Comparison of ENCODE assay signal across 18 cellular contexts in genomic region chr2:74575320-74575719, GRCh38. TPM values are rescaled to one million over a fixed set of nuclear protein-coding genes. Genes with fewer than 3 reads are reported as not detected.
A peak's percentile ranks its signal among the peaks of the same experiment; 100 is the strongest.
DNase-seq lines count a peak whose midpoint lies in the region; ATAC-seq and TF ChIP-seq lines count a peak whose summit lies in the region.
"Had no signal": no experiment of that assay in that cellular context is flagged by ENCODE, and none has a peak within 500 bp of the region (broad histone marks: within the 10 kb centered on the region; RNA-seq: fewer than 3 reads in every experiment).

No MANE protein-coding gene starts in this region.

- H3F3A ChIP-seq in GM23248 (ENCODE audit: insufficient read depth) (peaks cover 55% of the 10 kb centered on the region), GM23338 (replicated peaks; ENCODE audit: low read depth) (no peaks in the 10 kb centered on the region)

- H3K79me2 ChIP-seq in GM23248 (ENCODE audit: insufficient read depth), result no peaks in the 10 kb centered on the region
- H3K79me2 ChIP-seq in GM23338 (replicated peaks; ENCODE audit: insufficient read depth), result no peaks in the 10 kb centered on the region

- peak overlapping the region in 8 of 11 experiments; percentile 63 to 90 (median 82); a peak in 15 of 22 replicates for H3K4me2 ChIP-seq in BLaER1 treated with 17β-estradiol and CSF1 and Interleukin-3, amounts not matched to agents 10 nM and 100 nM
- H3K4me2 ChIP-seq in GM23248 (ENCODE audit: unreplicated experiment), result peak overlapping the region; percentile 78
- H3K4me2 ChIP-seq in GM23338, result no peak overlapping the region
- H3K4me2 ChIP-seq: A549 had no signal

- no peak overlapping the region for H3K27ac Mint-ChIP-seq in GM23338

- WGBS in GM23248 (ENCODE audit: low coverage in 1 of 2, low lambda C conversion rate in 2 of 2, missing lambda C conversion rate in 2 of 2), 2 experiments, result 38 to 43% methylated on average over 4 of the region's 4 CpGs

- H3K36me3 Mint-ChIP-seq in GM23338 (ENCODE audit: low read depth), result no peaks in the 10 kb centered on the region
- H3K36me3 Mint-ChIP-seq: CD4-positive, alpha-beta memory T cell had no signal

- H3K9ac ChIP-seq in BLaER1 treated with 17β-estradiol and CSF1 and Interleukin-3, amounts not matched to agents 10 nM and 100 nM, result peak overlapping the region in 3 of 11 experiments; percentile 75 to 79 (median 79); a peak in 3 of 22 replicates
- no peak overlapping the region for H3K9ac ChIP-seq in GM23248

- peak overlapping the region in 9 of 11 experiments; percentile 12 to 95 (median 89); a peak in 17 of 22 replicates for H3K27ac ChIP-seq in BLaER1 treated with 17β-estradiol and CSF1 and Interleukin-3, amounts not matched to agents 10 nM and 100 nM
- H3K27ac ChIP-seq in GM23248 (peak overlapping the region; percentile 80; the same call in 1 of the 2 replicates), neutrophil (peak overlapping the region; percentile 83), GM23338 (ENCODE audit: low read depth) (no peak overlapping the region)
- H3K27ac ChIP-seq: A549 had no signal

- peaks cover 7% of the 10 kb centered on the region for H3K4me1 Mint-ChIP-seq in GM23338

- H4K20me1 ChIP-seq in BLaER1 treated with 17β-estradiol and CSF1 and Interleukin-3, amounts not matched to agents 10 nM and 100 nM, result no peaks in the 10 kb centered on the region
- no peaks in the 10 kb centered on the region for H4K20me1 ChIP-seq in GM23248 (ENCODE audit: insufficient read depth)
- no peaks in the 10 kb centered on the region for H4K20me1 ChIP-seq in GM23338 (replicated peaks; ENCODE audit: insufficient read depth)

- peaks cover 0 to 9% (median 0%) of the 10 kb centered on the region in 11 experiments; a peak in 6 of 22 replicates for H3K9me3 ChIP-seq in BLaER1 treated with 17β-estradiol and CSF1 and Interleukin-3, amounts not matched to agents 10 nM and 100 nM (replicated peaks in 1 of 11)
- H3K9me3 ChIP-seq in GM23248 (ENCODE audit: low read depth) (no peaks in the 10 kb centered on the region), neutrophil (no peaks in the 10 kb centered on the region)
- H3K9me3 ChIP-seq: A549 had no signal

- peak; percentile 59 for DNase-seq in GM23248
- DNase-seq in NCI-H82 (lab: John Stamatoyannopoulos, UW), result peak; percentile 83
- DNase-seq in left ventricle myocardium superior, result no peak
- no peak for DNase-seq in COLO829 (ENCODE audit: low spot score)
- no peak for DNase-seq in GM23338 (ENCODE audit: low spot score)
- DNase-seq: AML-193; CD4-positive, alpha-beta memory T cell; DMS79 treated with DMSO at 0.1 percent for 48 hours; GF-D8; GOT3; NCI-H1417; NCI-H2029 treated with DMSO at 0.1 percent for 48 hours; NCI-H510A; SHP77 had no signal

- in situ Hi-C loops in GM23248 (cut with MboI), result no loop called here

- no peaks in the 10 kb centered on the region for H3K27me3 ChIP-seq in BLaER1 treated with 17β-estradiol and CSF1 and Interleukin-3, amounts not matched to agents 10 nM and 100 nM
- H3K27me3 ChIP-seq in GM23248 (replicated peaks; ENCODE audit: insufficient read depth) (no peaks in the 10 kb centered on the region), neutrophil (no peaks in the 10 kb centered on the region), GM23338 (ENCODE audit: insufficient read depth) (no peaks in the 10 kb centered on the region)

- H3K4me3 Mint-ChIP-seq in GM23338, result no peak overlapping the region

- TF ChIP-seq CTCF in neutrophil (IDR thresholded peaks at IDR 0.05) (no peak), GM23338 (conservative IDR thresholded peaks at IDR 0.05; ENCODE audit: low read depth in 2 of 2) (no peak)

- H3K9me2 ChIP-seq in GM23248 (ENCODE audit: insufficient read depth) (no peaks in the 10 kb centered on the region), GM23338 (ENCODE audit: insufficient read depth) (no peaks in the 10 kb centered on the region)

- H3K36me3 ChIP-seq in BLaER1 treated with 17β-estradiol and CSF1 and Interleukin-3, amounts not matched to agents 10 nM and 100 nM, result no peaks in the 10 kb centered on the region
- H3K36me3 ChIP-seq in GM23248 (ENCODE audit: low read depth) (no peaks in the 10 kb centered on the region), neutrophil (no peaks in the 10 kb centered on the region), GM23338 (ENCODE audit: insufficient read depth) (no peaks in the 10 kb centered on the region)

- H2AFZ ChIP-seq in GM23248 (no peak overlapping the region), GM23338 (no peak overlapping the region)

- peaks cover 44 to 95% (median 78%) of the 10 kb centered on the region in 10 experiments for H3K4me1 ChIP-seq in BLaER1 treated with 17β-estradiol and CSF1 and Interleukin-3, amounts not matched to agents 10 nM and 100 nM
- peaks cover 56% of the 10 kb centered on the region for H3K4me1 ChIP-seq in GM23248 (ENCODE audit: insufficient read depth)
- H3K4me1 ChIP-seq in neutrophil (ENCODE audit: control insufficient read depth in 1 of 2, insufficient read depth in 1 of 2, low read depth in 1 of 2, low read length in 1 of 2), result peaks cover 69 to 70% of the 10 kb centered on the region in 2 experiments
- H3K4me1 ChIP-seq in GM23338 (ENCODE audit: insufficient read depth), result no peaks in the 10 kb centered on the region
- H3K4me1 ChIP-seq: A549 had no signal

- ATAC-seq in left ventricle myocardium superior (no peak), GM23338 (no peak)
- ATAC-seq: A549 had no signal

- intact Hi-C loops in left ventricle myocardium superior (cut with micrococcal nuclease), result no loop called here

- no peaks in the 10 kb centered on the region for H3K27me3 Mint-ChIP-seq in GM23338 (ENCODE audit: insufficient read depth, low read depth, poor library complexity)

- H3K9me3 Mint-ChIP-seq in GM23338, result no peaks in the 10 kb centered on the region

- H3K4me3 ChIP-seq in BLaER1 treated with 17β-estradiol and CSF1 and Interleukin-3, amounts not matched to agents 10 nM and 100 nM, result no peak overlapping the region
- no peak overlapping the region for H3K4me3 ChIP-seq in GM23248
- no peak overlapping the region for H3K4me3 ChIP-seq in neutrophil (ENCODE audit: low read depth in 1 of 2, low read length in 1 of 2)
- H3K4me3 ChIP-seq in GM23338, result no peak overlapping the region
- H3K4me3 ChIP-seq: A549 had no signal

TF ChIP-seq in GM23338, 12 proteins besides CTCF, POLR2A, EP300 and RAD21 (continues in another document):
- no peak for TF ChIP-seq JUNB (IDR thresholded peaks at IDR 0.05; ENCODE audit: unreplicated experiment)
- TF ChIP-seq, protein P1, sequence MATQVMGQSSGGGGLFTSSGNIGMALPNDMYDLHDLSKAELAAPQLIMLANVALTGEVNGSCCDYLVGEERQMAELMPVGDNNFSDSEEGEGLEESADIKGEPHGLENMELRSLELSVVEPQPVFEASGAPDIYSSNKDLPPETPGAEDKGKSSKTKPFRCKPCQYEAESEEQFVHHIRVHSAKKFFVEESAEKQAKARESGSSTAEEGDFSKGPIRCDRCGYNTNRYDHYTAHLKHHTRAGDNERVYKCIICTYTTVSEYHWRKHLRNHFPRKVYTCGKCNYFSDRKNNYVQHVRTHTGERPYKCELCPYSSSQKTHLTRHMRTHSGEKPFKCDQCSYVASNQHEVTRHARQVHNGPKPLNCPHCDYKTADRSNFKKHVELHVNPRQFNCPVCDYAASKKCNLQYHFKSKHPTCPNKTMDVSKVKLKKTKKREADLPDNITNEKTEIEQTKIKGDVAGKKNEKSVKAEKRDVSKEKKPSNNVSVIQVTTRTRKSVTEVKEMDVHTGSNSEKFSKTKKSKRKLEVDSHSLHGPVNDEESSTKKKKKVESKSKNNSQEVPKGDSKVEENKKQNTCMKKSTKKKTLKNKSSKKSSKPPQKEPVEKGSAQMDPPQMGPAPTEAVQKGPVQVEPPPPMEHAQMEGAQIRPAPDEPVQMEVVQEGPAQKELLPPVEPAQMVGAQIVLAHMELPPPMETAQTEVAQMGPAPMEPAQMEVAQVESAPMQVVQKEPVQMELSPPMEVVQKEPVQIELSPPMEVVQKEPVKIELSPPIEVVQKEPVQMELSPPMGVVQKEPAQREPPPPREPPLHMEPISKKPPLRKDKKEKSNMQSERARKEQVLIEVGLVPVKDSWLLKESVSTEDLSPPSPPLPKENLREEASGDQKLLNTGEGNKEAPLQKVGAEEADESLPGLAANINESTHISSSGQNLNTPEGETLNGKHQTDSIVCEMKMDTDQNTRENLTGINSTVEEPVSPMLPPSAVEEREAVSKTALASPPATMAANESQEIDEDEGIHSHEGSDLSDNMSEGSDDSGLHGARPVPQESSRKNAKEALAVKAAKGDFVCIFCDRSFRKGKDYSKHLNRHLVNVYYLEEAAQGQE (IDR thresholded peaks at IDR 0.05; ENCODE audit: unreplicated experiment), result no peak

RNA-seq across cellular contexts. Expression of gene DOK1, which starts 20.8 kb away (rescaled TPM):
- 32.2 and 40.3 TPM in 2 replicates for total RNA-seq in GM23248 (2014; rRNA removed; shearing (Covaris generic))
- polyA plus RNA-seq in GM23248 (2016; fragmentation: Nextera tagmentation; extraction: Ambion mirVana) (32.6 and 36.2 TPM in 2 replicates), GM23338 (2016; fragmentation: Nextera tagmentation; extraction: Ambion mirVana) (3.4 and 3.9 TPM in 2 replicates)
- total RNA-seq in left ventricle myocardium superior, result 4.4 TPM
- total RNA-seq in GM23338 (2014; rRNA removed; shearing (Covaris generic)), result 14.6 and 15.5 TPM in 2 replicates

RNA-seq across cellular contexts. Expression of gene LOXL3, which starts 21.6 kb away (rescaled TPM):
- total RNA-seq in GM23248 (2014; rRNA removed; shearing (Covaris generic)), result 52.4 and 56.9 TPM in 2 replicates
- polyA plus RNA-seq in GM23248 (2016; fragmentation: Nextera tagmentation; extraction: Ambion mirVana) (55.2 and 57.2 TPM in 2 replicates), GM23338 (2016; fragmentation: Nextera tagmentation; extraction: Ambion mirVana) (4.4 and 4.7 TPM in 2 replicates)
- 2.6 TPM for total RNA-seq in left ventricle myocardium superior
- 12.2 and 14.9 TPM in 2 replicates for total RNA-seq in GM23338 (2014; rRNA removed; shearing (Covaris generic))
- polyA plus RNA-seq: CD4-positive, alpha-beta memory T cell had no signal

RNA-seq across cellular contexts. Expression of gene HTRA2, which starts 45.6 kb away (rescaled TPM):
- 23.0 and 35.2 TPM in 2 replicates for total RNA-seq in GM23248 (2014; rRNA removed; shearing (Covaris generic))
- 33.6 and 34.0 TPM in 2 replicates for polyA plus RNA-seq in GM23248 (2016; fragmentation: Nextera tagmentation; extraction: Ambion mirVana)
- total RNA-seq in left ventricle myocardium superior, result 28.5 TPM
- 17.2 and 19.7 TPM in 2 replicates for total RNA-seq in GM23338 (2014; rRNA removed; shearing (Covaris generic))
- polyA plus RNA-seq in GM23338 (2016; fragmentation: Nextera tagmentation; extraction: Ambion mirVana), result 17.8 and 19.5 TPM in 2 replicates

RNA-seq across cellular contexts. Expression of gene AUP1, which starts 45.8 kb away (rescaled TPM):
- total RNA-seq in GM23248 (2014; rRNA removed; shearing (Covaris generic)), result 114 and 119 TPM in 2 replicates
- polyA plus RNA-seq in GM23248 (2016; fragmentation: Nextera tagmentation; extraction: Ambion mirVana) (119 and 122 TPM in 2 replicates), GM23338 (2016; fragmentation: Nextera tagmentation; extraction: Ambion mirVana) (98.7 and 101 TPM in 2 replicates)
- 54.2 TPM for total RNA-seq in left ventricle myocardium superior
- total RNA-seq in GM23338 (2014; rRNA removed; shearing (Covaris generic)), result 89.4 and 105 TPM in 2 replicates

RNA-seq across cellular contexts. Expression of gene DQX1, which starts 49.3 kb away (rescaled TPM):
- total RNA-seq in GM23248 (2014; rRNA removed; shearing (Covaris generic)), result not detected in 2 replicates
- polyA plus RNA-seq in GM23248 (2016; fragmentation: Nextera tagmentation; extraction: Ambion mirVana) (not detected in 2 replicates), GM23338 (2016; fragmentation: Nextera tagmentation; extraction: Ambion mirVana) (0.32 and 0.54 TPM in 2 replicates)
- total RNA-seq in left ventricle myocardium superior, result not detected
- 0.52 and 0.74 TPM in 2 replicates for total RNA-seq in GM23338 (2014; rRNA removed; shearing (Covaris generic))
- total RNA-seq: LHCN-M2 had no signal
- polyA plus RNA-seq: CD4-positive, alpha-beta memory T cell had no signal

Comparison
In these comparisons a context has a peak if more than half of its experiments do, and no peak if none do; other contexts are left out.
1. DNase-seq: peak in GM23248 (single experiment) and NCI-H82 (single experiment); none in left ventricle myocardium superior (single experiment), COLO829 (single experiment) and GM23338 (single experiment).